12 cellular contexts compared by ENCODE assay signal in genomic region chr2:201909348-201909747, GRCh38.
A peak's percentile ranks its signal among the peaks of the same experiment; 100 is the strongest.
DNase-seq lines count a peak whose midpoint lies in the region; ATAC-seq and TF ChIP-seq lines count a peak whose summit lies in the region.
"Had no signal": no experiment of that assay in that cellular context is flagged by ENCODE, and none has a peak within 500 bp of the region (broad histone marks: within the 10 kb centered on the region; RNA-seq: fewer than 3 reads in every experiment).

No MANE protein-coding gene starts in this region.

- POLR2A ChIA-PET in CD8-positive, alpha-beta memory T cell (lab: Charles Lee) = no interaction called here

- CTCF ChIA-PET in CD8-positive, alpha-beta memory T cell (lab: Charles Lee) = no interaction called here

- peaks cover 3 to 18% of the 10 kb centered on the region in 2 donors for H3K27me3 Mint-ChIP-seq in CD8-positive, alpha-beta memory T cell

- peaks cover 7 to 9% (median 7%) of the 10 kb centered on the region in 3 donors for H3K4me1 Mint-ChIP-seq in CD8-positive, alpha-beta memory T cell

- peak overlapping the region; percentile 65 for H3K27ac ChIP-seq in SJSA1
- H3K27ac ChIP-seq in CD8-positive, alpha-beta memory T cell (ENCODE audit: low read depth, low read length) = no peak overlapping the region
- H3K27ac ChIP-seq: gastrocnemius medialis, left ventricle myocardium inferior, stomach had no signal

- ATAC-seq in stimulated activated naive CD8-positive, alpha-beta T cell treated with anti-CD3 and anti-CD28 coated beads, Interleukin-15, Interleukin-2, amounts not matched to agents 100 U/mL and 50 U/mL, for 24 hours = no peak
- ATAC-seq: gastrocnemius medialis, WTC11 had no signal

- peaks cover 0 to 1% (median 0%) of the 10 kb centered on the region in 3 donors for H3K36me3 Mint-ChIP-seq in CD8-positive, alpha-beta memory T cell
- H3K36me3 Mint-ChIP-seq: WTC11 had no signal

- peaks cover 30% of the 10 kb centered on the region for H3K4me1 ChIP-seq in SJSA1 (replicated peaks)
- peaks cover 4% of the 10 kb centered on the region for H3K4me1 ChIP-seq in CD8-positive, alpha-beta memory T cell (ENCODE audit: insufficient read depth, low read length)
- H3K4me1 ChIP-seq: gastrocnemius medialis had no signal

- peak overlapping the region in 1 of 8 donors; percentile 88 for H3K27ac Mint-ChIP-seq in CD8-positive, alpha-beta memory T cell
- H3K27ac Mint-ChIP-seq: WTC11 had no signal

- TF ChIP-seq CTCF in fibroblast of mammary gland (conservative IDR thresholded peaks at IDR 0.05; ENCODE audit: control insufficient read depth, insufficient read depth, low read depth, low read length) = no peak

- no peak overlapping the region for H3K4me3 Mint-ChIP-seq in CD8-positive, alpha-beta memory T cell
- H3K4me3 Mint-ChIP-seq: WTC11 had no signal

- H3K9me3 ChIP-seq in SJSA1 (replicated peaks) = no peaks in the 10 kb centered on the region
- H3K9me3 ChIP-seq in CD8-positive, alpha-beta memory T cell (ENCODE audit: low read length) = no peaks in the 10 kb centered on the region
- H3K9me3 ChIP-seq: gastrocnemius medialis, left ventricle myocardium inferior, stomach had no signal

- H3K4me3 ChIP-seq in SJSA1 (no peak overlapping the region), fibroblast of mammary gland (ENCODE audit: control insufficient read depth, low read depth, low read length) (no peak overlapping the region)
- no peak overlapping the region for H3K4me3 ChIP-seq in CD8-positive, alpha-beta memory T cell (ENCODE audit: low read length)
- H3K4me3 ChIP-seq: gastrocnemius medialis, stomach had no signal

- H3K9me3 Mint-ChIP-seq in CD8-positive, alpha-beta memory T cell = no peaks in the 10 kb centered on the region
- H3K9me3 Mint-ChIP-seq: activated T-helper 1 cell treated with anti-CD3 and anti-CD28 coated beads, Interleukin-12 subunit alpha, Interleukin-12 subunit beta, Interleukin-2, Interleukin-4 antibody, amounts not matched to agents 30 ng/mL and 10 ng/mL and 1 ng/mL, durations not matched to agents 14 hours and 24 hours and 36 hours; WTC11 had no signal

- peak; percentile 60 for DNase-seq in H4 (ENCODE audit: low spot score)
- peak; percentile 73 to 86 for DNase-seq in SJSA1 (ENCODE audit: low read depth in 1 of 2, low spot score in 2 of 2)
- DNase-seq in fibroblast of mammary gland (ENCODE audit: low read depth) = peak; percentile 76
- peak; percentile 46 for DNase-seq in smooth muscle cell of the brain vasculature (ENCODE audit: low read depth, low spot score)
- no peak for DNase-seq in CD8-positive, alpha-beta memory T cell
- no peak for DNase-seq in stimulated activated naive CD8-positive, alpha-beta T cell treated with anti-CD3 and anti-CD28 coated beads, Interleukin-15, Interleukin-2, amounts not matched to agents 100 U/mL and 50 U/mL, for 24 hours
- DNase-seq in HUDEP-2 (lab: John Stamatoyannopoulos, UW; ENCODE audit: unreplicated experiment in 76 of 76) = no peak
- DNase-seq: gastrocnemius medialis, left ventricle myocardium inferior, stomach had no signal

- no peaks in the 10 kb centered on the region for H3K27me3 ChIP-seq in SJSA1 (replicated peaks)
- H3K27me3 ChIP-seq in CD8-positive, alpha-beta memory T cell (ENCODE audit: insufficient read depth, low read length, poor library complexity, severe bottlenecking) = no peaks in the 10 kb centered on the region
- H3K27me3 ChIP-seq: gastrocnemius medialis, stomach had no signal

- H3K36me3 ChIP-seq in SJSA1 = no peaks in the 10 kb centered on the region
- H3K36me3 ChIP-seq in CD8-positive, alpha-beta memory T cell (ENCODE audit: insufficient read depth, low read length) = no peaks in the 10 kb centered on the region
- H3K36me3 ChIP-seq: gastrocnemius medialis, left ventricle myocardium inferior, stomach had no signal

Comparison
In these comparisons a context has a peak if more than half of its experiments do, and no peak if none do; other contexts are left out.
1. DNase-seq: peak in H4 (single experiment), SJSA1 (2 of 2), fibroblast of mammary gland (single experiment) and smooth muscle cell of the brain vasculature (single experiment); none in CD8-positive, alpha-beta memory T cell (0 of 5), stimulated activated naive CD8-positive, alpha-beta T cell treated with anti-CD3 and anti-CD28 coated beads, Interleukin-15, Interleukin-2, amounts not matched to agents 100 U/mL and 50 U/mL, for 24 hours (single experiment) and HUDEP-2 (0 of 76).